ENCODE assay signal across 21 cellular contexts in genomic region chr6:149899926-149900619, GRCh38. TPM values are rescaled to one million over a fixed set of nuclear protein-coding genes. Genes with fewer than 3 reads are reported as not detected.
"Had no signal": no experiment of that assay in that cellular context is flagged by ENCODE, and none has a peak within 500 bp of the region (broad histone marks: within the 10 kb centered on the region; RNA-seq: fewer than 3 reads in every experiment).

No MANE protein-coding gene starts in this region.

- H3K79me2 ChIP-seq: parathyroid adenoma had no signal

- H3K27me3 ChIP-seq: cardiac muscle cell, heart left ventricle, sigmoid colon, thyroid gland had no signal

- H3K27ac ChIP-seq: cardiac muscle cell, heart left ventricle, parathyroid adenoma, sigmoid colon, thyroid gland had no signal

- ATAC-seq: activated CD4-positive, alpha-beta T cell treated with anti-CD3 and anti-CD28 coated beads for 36 hours; heart left ventricle; mucosa of descending colon; stimulated activated naive CD8-positive, alpha-beta T cell treated with anti-CD3 and anti-CD28 coated beads, Interleukin-15, Interleukin-2, amounts not matched to agents 100 U/mL and 50 U/mL, for 24 hours had no signal

- H3K9me3 ChIP-seq: heart left ventricle, mucosa of descending colon, sigmoid colon, thyroid gland had no signal

- DNase-seq: activated B cell treated with CpG ODN at 0.5 μM for 24 hours; activated CD4-positive, alpha-beta T cell treated with anti-CD3 and anti-CD28 coated beads for 36 hours; activated CD4-positive, alpha-beta T cell treated with anti-CD3 and anti-CD28 coated beads, Interleukin-2, amount 50 U/mL, for 4 hours; activated naive CD4-positive, alpha-beta T cell treated with Interleukin-2 at 50 U/mL for 16 hours; activated naive CD8-positive, alpha-beta T cell treated with anti-CD3 and anti-CD28 coated beads, Interleukin-2, amount 10 ng/mL, durations not matched to agents 7 days and 5 days; amniotic stem cell; effector memory CD4-positive, alpha-beta T cell; heart left ventricle; left cardiac atrium; mucosa of descending colon; nephron progenitor cell; sigmoid colon; stimulated activated CD4-positive, alpha-beta T cell treated with anti-CD3 and anti-CD28 coated beads, Interleukin-4, amount 100 ng/mL, for 1 hour; stimulated activated naive CD8-positive, alpha-beta T cell treated with anti-CD3 and anti-CD28 coated beads, Interleukin-15, Interleukin-2, amounts not matched to agents 100 U/mL and 50 U/mL, for 24 hours; T1000; thyroid gland had no signal

- H3K4me3 ChIP-seq: cardiac muscle cell, heart left ventricle, mucosa of descending colon, sigmoid colon, thyroid gland had no signal

- H2AFZ ChIP-seq: parathyroid adenoma had no signal

- H3K36me3 ChIP-seq: cardiac muscle cell, heart left ventricle, sigmoid colon, thyroid gland had no signal

- H3K9ac ChIP-seq: parathyroid adenoma had no signal

RNA-seq across cellular contexts. Expression of gene RAET1E, which starts 2.2 kb away (rescaled TPM):
- total RNA-seq: activated B cell treated with CpG ODN at 0.5 μM for 24 hours; activated CD4-positive, alpha-beta T cell treated with anti-CD3 and anti-CD28 coated beads for 36 hours; activated CD8-positive, alpha-beta memory T cell treated with anti-CD3 and anti-CD28 coated beads for 36 hours; activated naive CD8-positive, alpha-beta T cell treated with anti-CD3 and anti-CD28 coated beads, Interleukin-2, amount 10 ng/mL, durations not matched to agents 7 days and 5 days; cardiac muscle cell; endothelial cell of umbilical vein; liver had no signal
- polyA plus RNA-seq: cardiac muscle cell, liver had no signal

RNA-seq across cellular contexts. Expression of gene RAET1G, which starts 22.8 kb away (rescaled TPM):
- total RNA-seq: activated B cell treated with CpG ODN at 0.5 μM for 24 hours; activated CD4-positive, alpha-beta T cell treated with anti-CD3 and anti-CD28 coated beads for 36 hours; activated CD8-positive, alpha-beta memory T cell treated with anti-CD3 and anti-CD28 coated beads for 36 hours; activated naive CD8-positive, alpha-beta T cell treated with anti-CD3 and anti-CD28 coated beads, Interleukin-2, amount 10 ng/mL, durations not matched to agents 7 days and 5 days; cardiac muscle cell; liver; sigmoid colon had no signal
- polyA plus RNA-seq: cardiac muscle cell, liver had no signal

RNA-seq across cellular contexts. Expression of gene ULBP2, which starts 41.7 kb away (rescaled TPM):
- total RNA-seq: cardiac muscle cell, sigmoid colon had no signal
- polyA plus RNA-seq: cardiac muscle cell had no signal
